In the genomic region with DNA sequence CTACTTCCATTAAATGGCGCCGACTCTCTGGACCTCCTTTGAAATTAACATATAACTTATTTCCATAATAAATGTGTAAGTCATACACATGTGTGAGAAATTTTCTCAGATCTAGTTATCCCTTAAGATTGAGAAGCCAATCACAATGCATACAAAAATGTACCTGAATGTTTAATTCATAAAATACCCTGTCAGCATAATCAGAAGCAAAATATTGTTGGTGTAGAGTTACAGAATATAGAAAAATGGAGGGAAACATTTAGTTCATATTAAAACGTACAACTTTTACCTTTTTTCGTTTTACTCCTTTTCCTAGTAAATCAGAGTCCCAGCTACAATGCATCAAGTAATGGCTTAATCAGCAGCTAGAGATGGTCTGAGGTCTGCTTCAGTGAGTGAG, we compare ENCODE assay signal across 17 cellular contexts.
DNase-seq lines count a peak whose midpoint lies in the region; ATAC-seq, FAIRE-seq and TF ChIP-seq lines count a peak whose summit lies in the region.
"Had no signal": no experiment of that assay in that cellular context is flagged by ENCODE, and none has a peak within 500 bp of the region (broad histone marks: within the 10 kb centered on the region; RNA-seq: fewer than 3 reads in every experiment).

No MANE protein-coding gene starts in this region.

- H3K4me3 Mint-ChIP-seq in CD14-positive monocyte = no peak overlapping the region
- H3K4me3 Mint-ChIP-seq: CD4-positive, CD25-positive, alpha-beta regulatory T cell; CD8-positive, alpha-beta T cell; HFFc6 had no signal

- CTCF ChIA-PET in K562 (lab: Yijun Ruan, JAX; ENCODE audit: low intra/inter-chr PET ratio) = no interaction called here

- H2AFZ ChIP-seq in K562 (ENCODE audit: low read depth, low read length) = no peak overlapping the region

- H3K36me3 Mint-ChIP-seq in CD14-positive monocyte = peaks cover 0 to 3% of the 10 kb centered on the region in 2 donors
- H3K36me3 Mint-ChIP-seq: CD4-positive, CD25-positive, alpha-beta regulatory T cell; CD8-positive, alpha-beta T cell had no signal

- DNase-seq in CD14-positive monocyte (ENCODE audit: low spot score) = no peak
- DNase-seq in K562 (ENCODE audit: extremely low read depth in 1 of 4, low spot score in 3 of 4) = no peak
- DNase-seq in breast epithelium (ENCODE audit: low spot score in 2 of 2) = no peak
- DNase-seq in BE2C = no peak
- DNase-seq: C1 segment of cervical spinal cord; Caco-2; CD4-positive, CD25-positive, alpha-beta regulatory T cell; CD8-positive, alpha-beta T cell; DMS153; DND-41; GOT3; HFFc6 had no signal

- no peak overlapping the region for H3K9ac ChIP-seq in K562 (ENCODE audit: insufficient read depth in 1 of 2, low read depth in 2 of 2, low read length in 2 of 2)

- H3K9me3 ChIP-seq in K562 (replicated peaks; ENCODE audit: control insufficient read depth, insufficient read depth, low read depth, low read length) (no peaks in the 10 kb centered on the region), neutrophil (no peaks in the 10 kb centered on the region), breast epithelium (no peaks in the 10 kb centered on the region), BE2C (no peaks in the 10 kb centered on the region)
- H3K9me3 ChIP-seq: Caco-2, HAP-1 had no signal

- H3K79me2 ChIP-seq in K562 (ENCODE audit: control insufficient read depth, insufficient read depth, low read length) = no peaks in the 10 kb centered on the region

- H3K27ac ChIP-seq in K562 (ENCODE audit: extremely low read depth, low read depth, low read length) = no peak overlapping the region
- peak overlapping the region; percentile 87 for H3K27ac ChIP-seq in neutrophil
- no peak overlapping the region for H3K27ac ChIP-seq in breast epithelium

- in situ Hi-C loops in K562 (cut with MboI) = no loop called here

- no peaks in the 10 kb centered on the region for H3K4me1 ChIP-seq in K562 (replicated peaks in 1 of 2; ENCODE audit: control insufficient read depth in 2 of 2, insufficient read depth in 2 of 2, low read length in 2 of 2)
- H3K4me1 ChIP-seq in neutrophil (ENCODE audit: control insufficient read depth in 1 of 2, insufficient read depth in 1 of 2, low read depth in 1 of 2, low read length in 1 of 2) = peaks cover 55 to 58% of the 10 kb centered on the region in 2 experiments
- H3K4me1 ChIP-seq in breast epithelium = no peaks in the 10 kb centered on the region
- H3K4me1 ChIP-seq in BE2C = no peaks in the 10 kb centered on the region
- H3K4me1 ChIP-seq: Caco-2, HAP-1 had no signal

- H3K27ac Mint-ChIP-seq in CD14-positive monocyte = peak overlapping the region; percentile 82 to 94 (median 88)
- H3K27ac Mint-ChIP-seq: CD4-positive, CD25-positive, alpha-beta regulatory T cell; CD8-positive, alpha-beta T cell; HFFc6 had no signal

- no peak overlapping the region for H3K4me2 ChIP-seq in K562 (ENCODE audit: insufficient read depth, low read length)

- no peak for TF ChIP-seq RAD21 in K562 (CRISPR knock-in tag; conservative IDR thresholded peaks at IDR 0.05 in 1 of 2, IDR thresholded peaks at IDR 0.05 in 1 of 2)

- no peak for TF ChIP-seq POLR2A in K562 (conservative IDR thresholded peaks at IDR 0.05)
- TF ChIP-seq POLR2A in breast epithelium (IDR thresholded peaks at IDR 0.05) = no peak

- POLR2A ChIA-PET in K562 (lab: Yijun Ruan, JAX) = no interaction called here

- H3K9me3 Mint-ChIP-seq in CD14-positive monocyte = peaks cover 0 to 12% (median 1%) of the 10 kb centered on the region in 7 donors
- H3K9me3 Mint-ChIP-seq: CD8-positive, alpha-beta T cell; HFFc6 had no signal

- peaks cover 28% of the 10 kb centered on the region for H3K4me1 Mint-ChIP-seq in CD14-positive monocyte
- H3K4me1 Mint-ChIP-seq: CD4-positive, CD25-positive, alpha-beta regulatory T cell had no signal

- H3K9me1 ChIP-seq in K562 (ENCODE audit: control insufficient read depth, insufficient read depth, low read length) = no peaks in the 10 kb centered on the region

- no peak for FAIRE-seq in K562 (lab: Jason Lieb, UNC)
- FAIRE-seq: G401.6, GM12892 had no signal

- intact Hi-C loops in CD14-positive monocyte (cut with micrococcal nuclease) (no loop called here), K562 (cut with micrococcal nuclease) (no loop called here), breast epithelium (cut with DNase I; ENCODE audit: low total_unique reads) (no loop called here)

- H3K27me3 Mint-ChIP-seq in CD14-positive monocyte (ENCODE audit: low read depth in 3 of 3) = no peaks in the 10 kb centered on the region

- no peak overlapping the region for H3K4me3 ChIP-seq in K562
- no peak overlapping the region for H3K4me3 ChIP-seq in neutrophil (ENCODE audit: low read depth in 1 of 2, low read length in 1 of 2)
- no peak overlapping the region for H3K4me3 ChIP-seq in breast epithelium
- no peak overlapping the region for H3K4me3 ChIP-seq in BE2C (ENCODE audit: low read depth, low read length)
- H3K4me3 ChIP-seq: HAP-1 had no signal

- TF ChIP-seq EP300 in K562 (IDR thresholded peaks at IDR 0.05; ENCODE audit: low read length) = no peak

- H4K20me1 ChIP-seq in K562 (replicated peaks; ENCODE audit: control insufficient read depth, insufficient read depth, low read length) = no peaks in the 10 kb centered on the region

- ATAC-seq in K562 (no peak), HG02759 (IDR thresholded peaks at IDR 0.05; ENCODE audit: unreplicated experiment) (no peak)
- ATAC-seq: CD8-positive, alpha-beta T cell had no signal

- no peaks in the 10 kb centered on the region for H3K27me3 ChIP-seq in K562 (ENCODE audit: control insufficient read depth in 2 of 2, insufficient read depth in 2 of 2, low read length in 2 of 2)
- H3K27me3 ChIP-seq in neutrophil = no peaks in the 10 kb centered on the region
- no peaks in the 10 kb centered on the region for H3K27me3 ChIP-seq in breast epithelium
- H3K27me3 ChIP-seq in BE2C = no peaks in the 10 kb centered on the region

- 0% methylated on average over 4 of the region's 4 CpGs for WGBS in K562 (ENCODE audit: insufficient coverage, low coverage, missing lambda C conversion rate)

- BruUV-seq in K562 (replicated peaks; lab: Mats Ljungman, UMichigan) = no TSS peak

- H3K36me3 ChIP-seq in K562 (ENCODE audit: control insufficient read depth, insufficient read depth, low read length) (no peaks in the 10 kb centered on the region), neutrophil (no peaks in the 10 kb centered on the region), breast epithelium (no peaks in the 10 kb centered on the region), BE2C (no peaks in the 10 kb centered on the region)
- H3K36me3 ChIP-seq: HAP-1 had no signal

- TF ChIP-seq CTCF in CD14-positive monocyte (IDR thresholded peaks at IDR 0.05) (no peak), K562 (IDR thresholded peaks at IDR 0.05 in 2 of 3, conservative IDR thresholded peaks at IDR 0.05 in 1 of 3; ENCODE audit: insufficient read depth in 2 of 3, low read depth in 1 of 3, low read length in 3 of 3) (no peak), neutrophil (IDR thresholded peaks at IDR 0.05) (no peak), breast epithelium (IDR thresholded peaks at IDR 0.05) (no peak), BE2C (IDR thresholded peaks at IDR 0.05; ENCODE audit: low read depth, low read length) (no peak)

TF ChIP-seq in K562, 482 proteins besides CTCF, POLR2A, EP300 and RAD21:
- no peak for TF ChIP-seq PYGO2 (tag; IDR thresholded peaks at IDR 0.05)
- peak; percentile 81 for TF ChIP-seq ZNF316 (IDR thresholded peaks at IDR 0.05)
- TF ChIP-seq MAFK (IDR thresholded peaks at IDR 0.05; ENCODE audit: low read length) = peak; percentile 70
- TF ChIP-seq ZC3H4 (CRISPR knock-in tag; IDR thresholded peaks at IDR 0.05; ENCODE audit: borderline replicate concordance) = no peak
- peak; percentile 32 for TF ChIP-seq C11orf30 (IDR thresholded peaks at IDR 0.05; ENCODE audit: low read depth)
- TF ChIP-seq HDAC3 (IDR thresholded peaks at IDR 0.05; ENCODE audit: borderline replicate concordance, partially characterized antibody) = no peak
- peak; percentile 66 for TF ChIP-seq MAFF (IDR thresholded peaks at IDR 0.05; ENCODE audit: low read length)
- no peak for TF ChIP-seq TCF7 (IDR thresholded peaks at IDR 0.05; ENCODE audit: borderline replicate concordance)
- no peak for TF ChIP-seq ZKSCAN8 (CRISPR knock-in tag; IDR thresholded peaks at IDR 0.05)
- peak; percentile 50 for TF ChIP-seq MAFG (tag; conservative IDR thresholded peaks at IDR 0.05)
